ENCODE assay signal across 12 cellular contexts in genomic region chr3:170056710-170057454, GRCh38. TPM values are rescaled to one million over a fixed set of nuclear protein-coding genes. Genes with fewer than 3 reads are reported as not detected.
DNase-seq lines count a peak whose midpoint lies in the region; ATAC-seq, FAIRE-seq and TF ChIP-seq lines count a peak whose summit lies in the region.
"Had no signal": no experiment of that assay in that cellular context is flagged by ENCODE, and none has a peak within 500 bp of the region (broad histone marks: within the 10 kb centered on the region; RNA-seq: fewer than 3 reads in every experiment).

No MANE protein-coding gene starts in this region.

- H3K4me1 ChIP-seq in aorta (ENCODE audit: control insufficient read depth in 1 of 2, insufficient read depth in 2 of 2, low read length in 2 of 2) = no peaks in the 10 kb centered on the region

- H3K9me3 ChIP-seq in aorta (ENCODE audit: control insufficient read depth, low read length) = no peaks in the 10 kb centered on the region

- no peak for FAIRE-seq in HTR-8/SVneo (lab: Jason Lieb, UNC)
- FAIRE-seq: G401.6 had no signal

- intact Hi-C loops in aorta (cut with DNase I) = no loop called here

- DNase-seq in epithelial cell of esophagus (ENCODE audit: low read depth) (peak; percentile 8), GDM1 (lab: John Stamatoyannopoulos, UW) (no peak), HTR-8/SVneo (ENCODE audit: insufficient read length, low spot score) (no peak), AG08395 (ENCODE audit: low spot score) (no peak), aorta (no peak)
- DNase-seq: SW 1271, trophoblast cell had no signal

- H3K27ac ChIP-seq in aorta (ENCODE audit: low read depth in 1 of 2, low read length in 2 of 2) = no peak overlapping the region
- H3K27ac ChIP-seq: skin epidermis had no signal

- no peak for TF ChIP-seq CTCF in epithelial cell of esophagus (IDR thresholded peaks at IDR 0.05; ENCODE audit: insufficient read depth, low read depth, low read length, missing control alignments)

- H3K4me3 ChIP-seq in epithelial cell of esophagus (ENCODE audit: low read length) = no peak overlapping the region
- H3K4me3 ChIP-seq in aorta (ENCODE audit: low read length in 2 of 2) = no peak overlapping the region
- H3K4me3 ChIP-seq: skin epidermis had no signal

- no peaks in the 10 kb centered on the region for H3K27me3 ChIP-seq in aorta (ENCODE audit: control insufficient read depth in 1 of 2, insufficient read depth in 2 of 2, low read length in 1 of 2)

- H3K36me3 ChIP-seq in aorta (ENCODE audit: control insufficient read depth in 1 of 2, insufficient read depth in 2 of 2, low read length in 1 of 2) = no peaks in the 10 kb centered on the region

- ATAC-seq in GM18517 (IDR thresholded peaks at IDR 0.05; ENCODE audit: unreplicated experiment) (peak; percentile 95), GM21515 (IDR thresholded peaks at IDR 0.05; ENCODE audit: unreplicated experiment) (peak; percentile 90), HG03342 (IDR thresholded peaks at IDR 0.05; ENCODE audit: unreplicated experiment) (peak; percentile 92), aorta (ENCODE audit: low FRiP score) (no peak)

- WGBS in aorta, 2 donors = 88 to 89% methylated on average over 3 of the region's 3 CpGs

RNA-seq across cellular contexts. Expression of gene GPR160, which starts 19.1 kb away (rescaled TPM):
- total RNA-seq in aorta = 1 to 10 TPM; 2.8 to 4.1 TPM
- polyA plus RNA-seq in aorta = 10 to 100 TPM in 1 of 2 donors, 1 to 10 TPM in 1; 1.0 to 12.9 TPM
